Comparison of ENCODE assay signal across 1 cellular context in genomic region chr11:118998388-118998717, GRCh38.
TF ChIP-seq lines count a peak whose summit lies in the region.

No MANE protein-coding gene starts in this region.

TF ChIP-seq in HepG2, 621 proteins besides CTCF, POLR2A, EP300 and RAD21 (continued from another document and continues in another):
- TF ChIP-seq HMGXB4 (CRISPR knock-in tag; IDR thresholded peaks at IDR 0.05; ENCODE audit: borderline replicate concordance in 1 of 2, low read depth in 1 of 2) (no peak; a peak in 1 of 4 replicates), TERF1 (CRISPR knock-in tag; IDR thresholded peaks at IDR 0.05) (0 out of 2 replicates have a peak, but pooled peaks have one; percentile 51), KAT7 (CRISPR knock-in tag; IDR thresholded peaks at IDR 0.05; ENCODE audit: borderline replicate concordance) (0 out of 2 replicates have a peak, but pooled peaks have one; percentile 17), GATAD2A (CRISPR knock-in tag; IDR thresholded peaks at IDR 0.05) (no peak), UBTF (CRISPR knock-in tag; IDR thresholded peaks at IDR 0.05) (no peak; the same call in 1 of the 2 replicates), CENPBD1 (CRISPR knock-in tag; IDR thresholded peaks at IDR 0.05; ENCODE audit: borderline replicate concordance, low read depth) (no peak), ZFP37 (CRISPR knock-in tag; IDR thresholded peaks at IDR 0.05; ENCODE audit: borderline replicate concordance) (no peak), ZNF10 (CRISPR knock-in tag; IDR thresholded peaks at IDR 0.05; ENCODE audit: borderline replicate concordance, low read depth) (no peak), ZNF383 (CRISPR knock-in tag; IDR thresholded peaks at IDR 0.05; ENCODE audit: borderline replicate concordance) (0 out of 2 replicates have a peak, but pooled peaks have one; percentile 58), E2F2 (CRISPR knock-in tag; IDR thresholded peaks at IDR 0.05; ENCODE audit: borderline replicate concordance) (no peak), ZBTB44 (CRISPR knock-in tag; IDR thresholded peaks at IDR 0.05) (no peak), DPF2 (CRISPR knock-in tag; IDR thresholded peaks at IDR 0.05; ENCODE audit: borderline replicate concordance, low read depth) (0 out of 2 replicates have a peak, but pooled peaks have one; percentile 30), ZMYM2 (CRISPR knock-in tag; IDR thresholded peaks at IDR 0.05) (no peak), ZSCAN25 (CRISPR knock-in tag; IDR thresholded peaks at IDR 0.05) (no peak), SSRP1 (CRISPR knock-in tag; IDR thresholded peaks at IDR 0.05) (no peak), ZNF766 (CRISPR knock-in tag; IDR thresholded peaks at IDR 0.05; ENCODE audit: borderline replicate concordance) (no peak), ZNF614 (CRISPR knock-in tag; IDR thresholded peaks at IDR 0.05; ENCODE audit: borderline replicate concordance) (no peak), ETS1 (CRISPR knock-in tag; IDR thresholded peaks at IDR 0.05) (no peak), GFI1 (CRISPR knock-in tag; IDR thresholded peaks at IDR 0.05; ENCODE audit: borderline replicate concordance) (no peak), NCOR1 (IDR thresholded peaks at IDR 0.05; ENCODE audit: borderline replicate concordance, low read length) (no peak), YEATS4 (CRISPR knock-in tag; IDR thresholded peaks at IDR 0.05; ENCODE audit: borderline replicate concordance) (0 out of 2 replicates have a peak, but pooled peaks have one; percentile 0), ZNF646 (CRISPR knock-in tag; IDR thresholded peaks at IDR 0.05) (no peak), ZHX2 (IDR thresholded peaks at IDR 0.05; ENCODE audit: low read depth) (no peak), ZHX2 (CRISPR knock-in tag; IDR thresholded peaks at IDR 0.05; ENCODE audit: borderline replicate concordance) (no peak), ZBTB3 (CRISPR knock-in tag; IDR thresholded peaks at IDR 0.05; ENCODE audit: borderline replicate concordance, low read depth) (no peak), ZNF367 (CRISPR knock-in tag; IDR thresholded peaks at IDR 0.05; ENCODE audit: borderline replicate concordance) (no peak), ZNF275 (CRISPR knock-in tag; IDR thresholded peaks at IDR 0.05; ENCODE audit: borderline replicate concordance) (0 out of 2 replicates have a peak, but pooled peaks have one; percentile 33), KDM4B (CRISPR knock-in tag; IDR thresholded peaks at IDR 0.05) (no peak)
